In genomic region chr10:42637648-42638052, GRCh38 we compare ENCODE assay signal across 7 cellular contexts. TPM values are rescaled to one million over a fixed set of nuclear protein-coding genes. Genes with fewer than 3 reads are reported as not detected.
DNase-seq lines count a peak whose midpoint lies in the region; ATAC-seq, FAIRE-seq and TF ChIP-seq lines count a peak whose summit lies in the region.

No MANE protein-coding gene starts in this region.

- peak overlapping the region; percentile 89 for H3K27ac Mint-ChIP-seq in HFFc6
- peak overlapping the region; percentile 99 for H3K27ac Mint-ChIP-seq in activated CD4-positive, alpha-beta memory T cell treated with anti-CD3 and anti-CD28 coated beads, Interleukin-2, amount 10 ng/mL, durations not matched to agents 7 days and 5 days
- peak overlapping the region; percentile 99 for H3K27ac Mint-ChIP-seq in stimulated activated naive B cell treated with anti-CD40 and anti-IgM and Interleukin-4, amounts not matched to agents 10 μg/mL and 1 μg/mL and 100 μg/mL, for 72 hours

- H3K9me3 ChIP-seq in iPS DF 6.9 (ENCODE audit: control insufficient read depth, insufficient read depth, low read length), result no peaks in the 10 kb centered on the region

- ATAC-seq in stimulated activated naive B cell treated with anti-CD40 and anti-IgM and Interleukin-4, amounts not matched to agents 10 μg/mL and 1 μg/mL and 100 μg/mL, for 72 hours (replicated peaks), result no peak

- POLR2A ChIA-PET in activated CD4-positive, alpha-beta memory T cell treated with anti-CD3 and anti-CD28 coated beads, Interleukin-2, amount 10 ng/mL, durations not matched to agents 7 days and 5 days (lab: Charles Lee), result interaction anchor here (0.6 to 1.1 kb wide), 2 partner anchors 95 to 146 kb away, joined by 3 read pairs; partner anchors contain the start of gene BMS1

- no peak overlapping the region for H3K27ac ChIP-seq in iPS DF 6.9 (ENCODE audit: low read length)

- no peaks in the 10 kb centered on the region; the same call in 1 of the 2 replicates for H3K27me3 Mint-ChIP-seq in HFFc6 (ENCODE audit: insufficient read depth)
- H3K27me3 Mint-ChIP-seq in activated CD4-positive, alpha-beta memory T cell treated with anti-CD3 and anti-CD28 coated beads, Interleukin-2, amount 10 ng/mL, durations not matched to agents 7 days and 5 days, result no peaks in the 10 kb centered on the region
- no peaks in the 10 kb centered on the region for H3K27me3 Mint-ChIP-seq in stimulated activated naive B cell treated with anti-CD40 and anti-IgM and Interleukin-4, amounts not matched to agents 10 μg/mL and 1 μg/mL and 100 μg/mL, for 72 hours

- H3K36me3 Mint-ChIP-seq in HFFc6 (ENCODE audit: low read depth), result 0 out of 2 replicates have a peak, but pooled peaks cover 4% of the 10 kb centered on the region
- peaks cover 42% of the 10 kb centered on the region for H3K36me3 Mint-ChIP-seq in activated CD4-positive, alpha-beta memory T cell treated with anti-CD3 and anti-CD28 coated beads, Interleukin-2, amount 10 ng/mL, durations not matched to agents 7 days and 5 days (ENCODE audit: low read depth)
- peaks cover 5 to 15% of the 10 kb centered on the region in 2 donors for H3K36me3 Mint-ChIP-seq in stimulated activated naive B cell treated with anti-CD40 and anti-IgM and Interleukin-4, amounts not matched to agents 10 μg/mL and 1 μg/mL and 100 μg/mL, for 72 hours

- H3K4me3 ChIP-seq in iPS DF 6.9 (ENCODE audit: low read length), result peak overlapping the region; percentile 77; the same call in 1 of the 2 replicates

- H3K36me3 ChIP-seq in iPS DF 6.9 (ENCODE audit: control insufficient read depth, insufficient read depth, low read length), result no peaks in the 10 kb centered on the region

- TF ChIP-seq CTCF in HFFc6 (IDR thresholded peaks at IDR 0.05), result no peak

- no peak for FAIRE-seq in GM19239 (lab: Jason Lieb, UNC)

- no peak for DNase-seq in HFFc6
- DNase-seq in activated CD4-positive, alpha-beta memory T cell treated with anti-CD3 and anti-CD28 coated beads, Interleukin-2, amount 10 ng/mL, durations not matched to agents 7 days and 5 days, result no peak
- DNase-seq in iPS DF 6.9 (ENCODE audit: low read depth, low spot score), result no peak
- DNase-seq in stimulated activated naive B cell treated with anti-CD40 and anti-IgM and Interleukin-4, amounts not matched to agents 10 μg/mL and 1 μg/mL and 100 μg/mL, for 72 hours, result no peak
- no peak for DNase-seq in GM19239 (ENCODE audit: insufficient read length, low spot score)
- DNase-seq in GDM1 (lab: John Stamatoyannopoulos, UW), result no peak
- DNase-seq in DMS53 treated with DMSO at 0.1 percent for 48 hours (lab: John Stamatoyannopoulos, UW; ENCODE audit: unreplicated experiment), result no peak

- H3K4me3 Mint-ChIP-seq in HFFc6, result peak overlapping the region; percentile 92
- H3K4me3 Mint-ChIP-seq in activated CD4-positive, alpha-beta memory T cell treated with anti-CD3 and anti-CD28 coated beads, Interleukin-2, amount 10 ng/mL, durations not matched to agents 7 days and 5 days, result peak overlapping the region; percentile 97
- peak overlapping the region; percentile 96 to 98 for H3K4me3 Mint-ChIP-seq in stimulated activated naive B cell treated with anti-CD40 and anti-IgM and Interleukin-4, amounts not matched to agents 10 μg/mL and 1 μg/mL and 100 μg/mL, for 72 hours

- H3K4me1 Mint-ChIP-seq in HFFc6 (ENCODE audit: low read depth), result peaks cover 19% of the 10 kb centered on the region
- H3K4me1 Mint-ChIP-seq in activated CD4-positive, alpha-beta memory T cell treated with anti-CD3 and anti-CD28 coated beads, Interleukin-2, amount 10 ng/mL, durations not matched to agents 7 days and 5 days, result peaks cover 50% of the 10 kb centered on the region
- H3K4me1 Mint-ChIP-seq in stimulated activated naive B cell treated with anti-CD40 and anti-IgM and Interleukin-4, amounts not matched to agents 10 μg/mL and 1 μg/mL and 100 μg/mL, for 72 hours, result peaks cover 12 to 28% of the 10 kb centered on the region in 2 donors

- H3K4me1 ChIP-seq in iPS DF 6.9 (ENCODE audit: control insufficient read depth, insufficient read depth, low read length), result no peaks in the 10 kb centered on the region

- WGBS in iPS DF 6.9 (ENCODE audit: insufficient coverage, insufficient read length), result no CpG with 5 or more reads among the region's 10 CpGs

- H3K9me3 Mint-ChIP-seq in HFFc6, result no peaks in the 10 kb centered on the region
- H3K9me3 Mint-ChIP-seq in activated CD4-positive, alpha-beta memory T cell treated with anti-CD3 and anti-CD28 coated beads, Interleukin-2, amount 10 ng/mL, durations not matched to agents 7 days and 5 days, result peaks cover 2% of the 10 kb centered on the region
- H3K9me3 Mint-ChIP-seq in stimulated activated naive B cell treated with anti-CD40 and anti-IgM and Interleukin-4, amounts not matched to agents 10 μg/mL and 1 μg/mL and 100 μg/mL, for 72 hours, result no peaks in the 10 kb centered on the region

- CTCF ChIA-PET in activated CD4-positive, alpha-beta memory T cell treated with anti-CD3 and anti-CD28 coated beads, Interleukin-2, amount 10 ng/mL, durations not matched to agents 7 days and 5 days (lab: Charles Lee), result no interaction called here

- H3K27me3 ChIP-seq in iPS DF 6.9 (ENCODE audit: control insufficient read depth, insufficient read depth, low read length), result no peaks in the 10 kb centered on the region

RNA-seq across cellular contexts. Expression of gene ZNF33B, which starts 0.7 kb away (rescaled TPM):
- 10 to 100 TPM in 1 of 6 experiments, 1 to 10 TPM in 5; 6.7 to 10.1 (median 8.5) TPM for total RNA-seq in HFFc6 (2021; fragmentation: NEBNext Ultra II Directional; extraction: Animal tissue kit (Norgen Biotek cat#: 25700))
- total RNA-seq in activated CD4-positive, alpha-beta memory T cell treated with anti-CD3 and anti-CD28 coated beads, Interleukin-2, amount 10 ng/mL, durations not matched to agents 7 days and 5 days, result 10 to 100 TPM; 19.9 to 23.8 TPM
